ENCODE assay signal across 8 cellular contexts in genomic region chr10:71486465-71487114, GRCh38.
DNase-seq lines count a peak whose midpoint lies in the region; TF ChIP-seq lines count a peak whose summit lies in the region.

No MANE protein-coding gene starts in this region.

- TF ChIP-seq POLR2A in erythroblast (IDR thresholded peaks at IDR 0.05; ENCODE audit: low read length) (no peak), sigmoid colon (IDR thresholded peaks at IDR 0.05) (no peak)

- H3K27ac ChIP-seq in osteoblast (ENCODE audit: low read depth, low read length) (no peak overlapping the region), sigmoid colon (no peak overlapping the region)

- intact Hi-C loops in sigmoid colon (cut with DNase I): no loop called here

- 53 to 66% methylated on average over 6 of the region's 6 CpGs for WGBS in sigmoid colon, 2 donors

- H3K4me3 ChIP-seq in osteoblast (ENCODE audit: insufficient read depth, low read length) (no peak overlapping the region), sigmoid colon (no peak overlapping the region)

- no peaks in the 10 kb centered on the region for H4K20me1 ChIP-seq in osteoblast (ENCODE audit: insufficient read depth, low read length)

- no peaks in the 10 kb centered on the region for H3K9me3 ChIP-seq in osteoblast (ENCODE audit: low read depth, low read length)
- H3K9me3 ChIP-seq in sigmoid colon: peaks cover 0 to 12% (median 2%) of the 10 kb centered on the region in 4 donors

- no peaks in the 10 kb centered on the region for H3K79me2 ChIP-seq in osteoblast (ENCODE audit: insufficient read depth, low read length)

- H3K27me3 ChIP-seq in osteoblast (ENCODE audit: insufficient read depth, low read length) (peaks cover 3% of the 10 kb centered on the region), sigmoid colon (no peaks in the 10 kb centered on the region)

- no peak overlapping the region for H2AFZ ChIP-seq in osteoblast (ENCODE audit: low read length)

- no peak for TF ChIP-seq EP300 in sigmoid colon (IDR thresholded peaks at IDR 0.05)

- DNase-seq in COLO829 (ENCODE audit: low spot score) (peak; percentile 31), HuH-7.5 (ENCODE audit: low spot score) (peak; percentile 36), UCSD-AML1 (lab: John Stamatoyannopoulos, UW; ENCODE audit: unreplicated experiment) (peak; percentile 72), erythroblast (lab: John Stamatoyannopoulos, UW) (peak; percentile 57 to 72), osteoblast (ENCODE audit: insufficient read length, low spot score, missing footprints) (peak; percentile 73), COLO668 (lab: John Stamatoyannopoulos, UW; ENCODE audit: unreplicated experiment) (no peak), sigmoid colon (no peak), NCI-H446 treated with DMSO at 0.1 percent for 48 hours (lab: John Stamatoyannopoulos, UW) (no peak)

- H3K4me2 ChIP-seq in osteoblast (ENCODE audit: insufficient read depth, low read length): no peak overlapping the region

- no peaks in the 10 kb centered on the region for H3K4me1 ChIP-seq in osteoblast (ENCODE audit: insufficient read depth, low read length)
- H3K4me1 ChIP-seq in sigmoid colon: no peaks in the 10 kb centered on the region

- no peaks in the 10 kb centered on the region for H3K36me3 ChIP-seq in osteoblast (ENCODE audit: insufficient read depth, low read length)
- no peaks in the 10 kb centered on the region for H3K36me3 ChIP-seq in sigmoid colon

- TF ChIP-seq CTCF in osteoblast (IDR thresholded peaks at IDR 0.05; ENCODE audit: extremely low read depth, low read depth, low read length): peak; percentile 66
- TF ChIP-seq CTCF in sigmoid colon (IDR thresholded peaks at IDR 0.05): peak in 1 of 4 experiments; percentile 16

Comparison
In these comparisons a context has a peak if more than half of its experiments do, and no peak if none do; other contexts are left out.
1. DNase-seq: peak in COLO829 (single experiment), HuH-7.5 (single experiment), UCSD-AML1 (single experiment), erythroblast (2 of 2) and osteoblast (single experiment); none in COLO668 (single experiment), sigmoid colon (single experiment) and NCI-H446 treated with DMSO at 0.1 percent for 48 hours (single experiment).